In the genomic region with DNA sequence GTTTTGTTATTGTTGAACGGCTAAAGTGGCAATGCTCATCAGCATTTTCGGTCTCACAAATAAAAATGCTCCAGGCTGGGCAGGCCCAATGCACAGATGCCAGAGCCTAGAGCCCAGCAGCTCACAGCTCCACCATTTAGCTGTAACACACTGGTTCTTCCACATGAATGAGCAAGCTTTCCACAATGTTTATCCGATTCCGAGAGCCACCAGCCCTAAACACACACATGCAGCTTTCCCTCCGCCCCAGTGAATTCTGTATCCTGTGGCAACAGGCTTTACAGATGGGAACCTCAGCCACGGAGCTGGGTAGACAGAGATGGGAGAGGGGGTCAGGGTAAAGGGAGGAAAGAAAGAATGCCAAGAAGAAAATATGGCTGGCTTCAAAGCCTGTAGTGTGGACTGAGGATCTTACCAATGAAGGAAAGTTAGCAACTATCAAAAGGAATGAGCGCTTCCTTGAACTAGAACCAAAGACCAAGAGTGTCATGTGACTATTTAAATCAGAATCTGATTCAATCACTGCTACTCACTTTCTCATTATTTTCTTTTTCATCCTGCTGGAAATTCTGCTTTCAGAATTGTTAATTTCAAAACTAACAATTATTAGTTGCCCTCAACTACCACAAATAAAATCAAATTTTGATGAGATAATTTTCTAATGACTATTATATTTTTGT, we compare ENCODE assay signal across 14 cellular contexts.
A peak's percentile ranks its signal among the peaks of the same experiment; 100 is the strongest.
DNase-seq lines count a peak whose midpoint lies in the region; ATAC-seq and TF ChIP-seq lines count a peak whose summit lies in the region.
"Had no signal": no experiment of that assay in that cellular context is flagged by ENCODE, and none has a peak within 500 bp of the region (broad histone marks: within the 10 kb centered on the region; RNA-seq: fewer than 3 reads in every experiment).

No MANE protein-coding gene starts in this region.

- no peaks in the 10 kb centered on the region for H3K27me3 ChIP-seq in kidney epithelial cell (ENCODE audit: control insufficient read depth, insufficient read depth, low read length)
- H3K27me3 ChIP-seq in stomach, result no peaks in the 10 kb centered on the region
- H3K27me3 ChIP-seq: BLaER1 treated with 17β-estradiol and CSF1 and Interleukin-3, amounts not matched to agents 10 nM and 100 nM; heart left ventricle; left lung had no signal

- peaks cover 3 to 57% (median 34%) of the 10 kb centered on the region in 4 donors for H3K4me1 ChIP-seq in stomach
- peaks cover 14% of the 10 kb centered on the region for H3K4me1 ChIP-seq in OCI-LY7 (ENCODE audit: insufficient read depth, low read length, poor library complexity, severe bottlenecking)

- POLR2A ChIA-PET in WTC11 (lab: Charles Lee), result no interaction called here
- POLR2A ChIA-PET in OCI-LY7 (lab: Charles Lee), result interaction anchor here (0.7 kb wide), 1 partner anchor 9 kb away, joined by 3 read pairs; no protein-coding TSS in a partner anchor

- peak; percentile 46 for DNase-seq in NCI-H1092 (lab: John Stamatoyannopoulos, UW)
- DNase-seq in WTC11 (ENCODE audit: low spot score), result no peak
- peak; percentile 32 for DNase-seq in kidney epithelial cell (ENCODE audit: low read depth)
- DNase-seq in stomach, result no peak
- DNase-seq in OCI-LY7 (ENCODE audit: low spot score), result no peak
- DNase-seq in Right ventricle myocardium superior, result no peak
- no peak for DNase-seq in HT-29 (ENCODE audit: low spot score)
- no peak for DNase-seq in NCI-H748 treated with DMSO at 0.1 percent for 48 hours (lab: John Stamatoyannopoulos, UW)
- DNase-seq: activated gamma-delta T cell, heart left ventricle, left lung, T-helper 9 cell had no signal

- H4K20me1 ChIP-seq in OCI-LY7 (ENCODE audit: insufficient read depth, low read length), result peaks cover 13% of the 10 kb centered on the region; the same call in 1 of the 2 replicates

- no peak overlapping the region for H3K4me3 Mint-ChIP-seq in WTC11

- no peak for TF ChIP-seq EP300 in stomach (IDR thresholded peaks at IDR 0.05)

- intact Hi-C loops in stomach (cut with DNase I; ENCODE audit: low total_unique reads), result no loop called here
- intact Hi-C loops in OCI-LY7 (cut with micrococcal nuclease; ENCODE audit: unreplicated experiment), result no loop called here
- intact Hi-C loops in Right ventricle myocardium superior (cut with DNase I), result no loop called here

- no peaks in the 10 kb centered on the region for H3K36me3 ChIP-seq in kidney epithelial cell (ENCODE audit: control insufficient read depth, insufficient read depth, low read length)
- H3K36me3 ChIP-seq in stomach, result peaks cover 0 to under 1% (median under 1%) of the 10 kb centered on the region in 4 donors
- peaks cover 43% of the 10 kb centered on the region for H3K36me3 ChIP-seq in OCI-LY7 (ENCODE audit: insufficient read depth, low read length)
- H3K36me3 ChIP-seq: left lung had no signal

- no TSS peak for BruUV-seq in OCI-LY7 (replicated peaks; lab: Mats Ljungman, UMichigan)

- H3K27ac ChIP-seq in stomach, result peak overlapping the region in 3 of 5 donors; percentile 30 to 80 (median 30)
- no peak overlapping the region for H3K27ac ChIP-seq in OCI-LY7 (ENCODE audit: low read depth, low read length, poor library complexity, severe bottlenecking)
- H3K27ac ChIP-seq: BLaER1 treated with 17β-estradiol and CSF1 and Interleukin-3, amounts not matched to agents 10 nM and 100 nM; heart left ventricle; left lung; RWPE1 had no signal

- no peaks in the 10 kb centered on the region for H3K9me2 ChIP-seq in OCI-LY7 (ENCODE audit: insufficient read depth, low read length)

- 85 to 89% (median 86%) methylated on average over 7 of the region's 7 CpGs for WGBS in stomach, 5 donors

- H3K4me1 Mint-ChIP-seq in WTC11, result peaks cover 83% of the 10 kb centered on the region

- TF ChIP-seq CTCF in WTC11 (IDR thresholded peaks at IDR 0.05), result no peak
- TF ChIP-seq CTCF in kidney epithelial cell (IDR thresholded peaks at IDR 0.05; ENCODE audit: insufficient read depth, low read length, poor library complexity, severe bottlenecking), result no peak
- no peak for TF ChIP-seq CTCF in stomach (IDR thresholded peaks at IDR 0.05)
- TF ChIP-seq CTCF in OCI-LY7 (conservative IDR thresholded peaks at IDR 0.05; ENCODE audit: low read length), result no peak

- no peaks in the 10 kb centered on the region for H3K9me3 Mint-ChIP-seq in WTC11

- no peaks in the 10 kb centered on the region for H3K9me3 ChIP-seq in stomach
- no peaks in the 10 kb centered on the region for H3K9me3 ChIP-seq in OCI-LY7 (ENCODE audit: low read length)
- H3K9me3 ChIP-seq: BLaER1 treated with 17β-estradiol and CSF1 and Interleukin-3, amounts not matched to agents 10 nM and 100 nM; heart left ventricle; left lung had no signal

- H3K27me3 Mint-ChIP-seq in WTC11 (ENCODE audit: low read depth), result no peaks in the 10 kb centered on the region

- H3K4me2 ChIP-seq in OCI-LY7 (ENCODE audit: low read length), result no peak overlapping the region
- H3K4me2 ChIP-seq: BLaER1 treated with 17β-estradiol and CSF1 and Interleukin-3, amounts not matched to agents 10 nM and 100 nM had no signal

- H3K27ac Mint-ChIP-seq in WTC11, result peak overlapping the region; percentile 66

- TF ChIP-seq POLR2A in stomach (IDR thresholded peaks at IDR 0.05), result no peak

- H2AFZ ChIP-seq in OCI-LY7 (ENCODE audit: low read length), result no peak overlapping the region

- CTCF ChIA-PET in WTC11 (lab: Charles Lee) (interaction anchor here (1.3 kb wide), 1 partner anchor 9 kb away, joined by 3 read pairs; no protein-coding TSS in a partner anchor), OCI-LY7 (lab: Charles Lee; ENCODE audit: unreplicated experiment) (no interaction called here)

- peaks cover 21% of the 10 kb centered on the region; the same call in 1 of the 2 replicates for H3K79me2 ChIP-seq in OCI-LY7 (ENCODE audit: insufficient read depth, low read depth, low read length)

- H3K4me3 ChIP-seq in kidney epithelial cell (ENCODE audit: low read depth, low read length) (no peak overlapping the region), stomach (no peak overlapping the region), OCI-LY7 (ENCODE audit: low read depth, low read length, poor library complexity, severe bottlenecking) (no peak overlapping the region)
- H3K4me3 ChIP-seq: BLaER1 treated with 17β-estradiol and CSF1 and Interleukin-3, amounts not matched to agents 10 nM and 100 nM; heart left ventricle; left lung had no signal

- no peaks in the 10 kb centered on the region for H3K36me3 Mint-ChIP-seq in WTC11

- no peak; the same call in 1 of the 2 replicates for ATAC-seq in WTC11
- no peak for ATAC-seq in Right ventricle myocardium superior (ENCODE audit: poor library complexity)
- ATAC-seq: heart left ventricle, left lung had no signal

TF ChIP-seq in WTC11, 78 proteins besides CTCF, POLR2A, EP300 and RAD21:
- TF ChIP-seq, protein P1, sequence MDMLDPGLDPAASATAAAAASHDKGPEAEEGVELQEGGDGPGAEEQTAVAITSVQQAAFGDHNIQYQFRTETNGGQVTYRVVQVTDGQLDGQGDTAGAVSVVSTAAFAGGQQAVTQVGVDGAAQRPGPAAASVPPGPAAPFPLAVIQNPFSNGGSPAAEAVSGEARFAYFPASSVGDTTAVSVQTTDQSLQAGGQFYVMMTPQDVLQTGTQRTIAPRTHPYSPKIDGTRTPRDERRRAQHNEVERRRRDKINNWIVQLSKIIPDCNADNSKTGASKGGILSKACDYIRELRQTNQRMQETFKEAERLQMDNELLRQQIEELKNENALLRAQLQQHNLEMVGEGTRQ (CRISPR knock-in tag; IDR thresholded peaks at IDR 0.05), result peak; percentile 53
- TF ChIP-seq, protein P2, sequence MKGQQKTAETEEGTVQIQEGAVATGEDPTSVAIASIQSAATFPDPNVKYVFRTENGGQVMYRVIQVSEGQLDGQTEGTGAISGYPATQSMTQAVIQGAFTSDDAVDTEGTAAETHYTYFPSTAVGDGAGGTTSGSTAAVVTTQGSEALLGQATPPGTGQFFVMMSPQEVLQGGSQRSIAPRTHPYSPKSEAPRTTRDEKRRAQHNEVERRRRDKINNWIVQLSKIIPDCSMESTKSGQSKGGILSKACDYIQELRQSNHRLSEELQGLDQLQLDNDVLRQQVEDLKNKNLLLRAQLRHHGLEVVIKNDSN (CRISPR knock-in tag; IDR thresholded peaks at IDR 0.05), result peak; percentile 31; the same call in 1 of the 2 replicates
- no peak for TF ChIP-seq ATF1 (CRISPR knock-in tag; IDR thresholded peaks at IDR 0.05)
- TF ChIP-seq EMX1 (CRISPR knock-in tag; IDR thresholded peaks at IDR 0.05), result no peak
- no peak for TF ChIP-seq JUN (CRISPR knock-in tag; IDR thresholded peaks at IDR 0.05)

Comparison
In these comparisons a context has a peak if more than half of its experiments do, and no peak if none do; other contexts are left out.
1. DNase-seq: peak in NCI-H1092 (single experiment) and kidney epithelial cell (single experiment); none in WTC11 (single experiment), stomach (single experiment), OCI-LY7 (single experiment), Right ventricle myocardium superior (single experiment), HT-29 (single experiment) and NCI-H748 treated with DMSO at 0.1 percent for 48 hours (single experiment).